Comparison of ENCODE assay signal across 14 cellular contexts in genomic region chr4:66946761-66947160, GRCh38.
DNase-seq lines count a peak whose midpoint lies in the region; ATAC-seq and TF ChIP-seq lines count a peak whose summit lies in the region.
"Had no signal": no experiment of that assay in that cellular context is flagged by ENCODE, and none has a peak within 500 bp of the region (broad histone marks: within the 10 kb centered on the region; RNA-seq: fewer than 3 reads in every experiment).

No MANE protein-coding gene starts in this region.

- H3K9me3 ChIP-seq in OCI-LY3 (ENCODE audit: insufficient read depth, low read length): no peaks in the 10 kb centered on the region
- H3K9me3 ChIP-seq: BLaER1 treated with 17β-estradiol and CSF1 and Interleukin-3, amounts not matched to agents 10 nM and 100 nM had no signal

- H3K79me2 ChIP-seq in OCI-LY3 (ENCODE audit: low read length): no peaks in the 10 kb centered on the region

- no peaks in the 10 kb centered on the region for H4K20me1 ChIP-seq in OCI-LY3 (ENCODE audit: insufficient read depth, low read length)
- H4K20me1 ChIP-seq: BLaER1 treated with 17β-estradiol and CSF1 and Interleukin-3, amounts not matched to agents 10 nM and 100 nM had no signal

- H2AFZ ChIP-seq in OCI-LY3 (ENCODE audit: low read depth, low read length): no peak overlapping the region
- H2AFZ ChIP-seq: GM23338 had no signal

- DNase-seq in NCI-H2171 treated with DMSO at 0.1 percent for 48 hours (lab: John Stamatoyannopoulos, UW): peak; percentile 28
- no peak for DNase-seq in NCI-H2171 (lab: John Stamatoyannopoulos, UW)
- peak; percentile 29 for DNase-seq in NCI-H1694 treated with DMSO at 0.1 percent for 48 hours (lab: John Stamatoyannopoulos, UW)
- DNase-seq in midbrain (lab: John Stamatoyannopoulos, UW): peak; percentile 14
- no peak for DNase-seq in NCI-H2081 (lab: John Stamatoyannopoulos, UW)
- no peak for DNase-seq in iPS-NIHi11 (ENCODE audit: low spot score)
- DNase-seq: Calu3; CD8-positive, alpha-beta T cell; HCEC 1CT had no signal

- H3K4me1 ChIP-seq in OCI-LY3 (ENCODE audit: low read length): peaks cover 67% of the 10 kb centered on the region

- H3K36me3 ChIP-seq in OCI-LY3 (replicated peaks; ENCODE audit: low read depth, low read length): no peaks in the 10 kb centered on the region
- H3K36me3 ChIP-seq: BLaER1 treated with 17β-estradiol and CSF1 and Interleukin-3, amounts not matched to agents 10 nM and 100 nM had no signal

- H3K27ac ChIP-seq in OCI-LY3 (ENCODE audit: low read length): peak overlapping the region; percentile 42
- H3K27ac ChIP-seq: BLaER1 treated with 17β-estradiol and CSF1 and Interleukin-3, amounts not matched to agents 10 nM and 100 nM; HL-60 had no signal

- TF ChIP-seq CTCF in OCI-LY3 (IDR thresholded peaks at IDR 0.05; ENCODE audit: low read depth, low read length): no peak

- no peaks in the 10 kb centered on the region for H3K27me3 ChIP-seq in OCI-LY3 (ENCODE audit: low read depth, low read length)
- H3K27me3 ChIP-seq: BLaER1 treated with 17β-estradiol and CSF1 and Interleukin-3, amounts not matched to agents 10 nM and 100 nM had no signal

- H3K4me3 ChIP-seq in OCI-LY3 (ENCODE audit: low read length): no peak overlapping the region
- H3K4me3 ChIP-seq: BLaER1 treated with 17β-estradiol and CSF1 and Interleukin-3, amounts not matched to agents 10 nM and 100 nM; GM23338 had no signal

- H3K9ac ChIP-seq in OCI-LY3 (ENCODE audit: low read length): no peak overlapping the region
- H3K9ac ChIP-seq: BLaER1 treated with 17β-estradiol and CSF1 and Interleukin-3, amounts not matched to agents 10 nM and 100 nM had no signal

- ATAC-seq in GM19452 (IDR thresholded peaks at IDR 0.05; ENCODE audit: unreplicated experiment): no peak
- ATAC-seq: CD8-positive, alpha-beta T cell; GM23338 had no signal

- peak overlapping the region; percentile 33 for H3K4me2 ChIP-seq in OCI-LY3 (ENCODE audit: low read length)
- H3K4me2 ChIP-seq: BLaER1 treated with 17β-estradiol and CSF1 and Interleukin-3, amounts not matched to agents 10 nM and 100 nM; GM23338 had no signal

Comparison
In these comparisons a context has a peak if more than half of its experiments do, and no peak if none do; other contexts are left out.
1. DNase-seq: peak in NCI-H2171 treated with DMSO at 0.1 percent for 48 hours (single experiment), NCI-H1694 treated with DMSO at 0.1 percent for 48 hours (single experiment) and midbrain (single experiment); none in NCI-H2171 (single experiment), NCI-H2081 (0 of 2) and iPS-NIHi11 (single experiment).